Comparison of ENCODE assay signal across 19 cellular contexts in the genomic region with DNA sequence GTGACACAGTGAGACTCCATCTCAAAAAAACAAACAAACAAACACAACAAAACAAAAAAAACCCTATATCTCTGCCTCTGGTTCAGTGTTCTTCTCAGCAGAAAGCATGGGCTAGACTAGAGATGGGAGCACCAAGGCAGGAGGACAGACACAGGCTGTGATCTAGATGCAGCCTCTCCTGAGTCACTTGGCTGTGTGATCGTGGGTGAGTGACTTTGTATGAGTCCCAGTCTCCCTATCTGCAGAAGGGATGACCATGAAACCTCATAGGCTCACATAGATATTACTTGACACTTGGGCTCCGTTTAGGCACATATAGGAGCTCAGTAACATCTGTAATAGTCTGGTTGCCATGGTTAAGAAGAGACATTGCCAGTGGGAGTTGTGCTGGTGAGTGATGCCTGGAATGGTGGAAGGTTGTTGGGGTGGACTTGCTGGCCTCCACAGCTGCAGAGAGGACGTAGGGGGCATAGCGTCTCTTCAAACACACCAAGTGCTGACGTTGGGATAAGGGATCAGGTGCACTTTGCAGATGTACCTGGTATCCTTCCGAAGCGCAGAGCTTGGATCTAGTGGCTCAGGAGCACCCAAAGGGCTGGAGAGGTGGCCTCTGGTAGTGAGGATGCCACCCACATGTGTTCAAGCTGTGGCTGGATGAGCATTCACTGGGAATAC.
DNase-seq lines count a peak whose midpoint lies in the region; ATAC-seq and TF ChIP-seq lines count a peak whose summit lies in the region.
"Had no signal": no experiment of that assay in that cellular context is flagged by ENCODE, and none has a peak within 500 bp of the region (broad histone marks: within the 10 kb centered on the region; RNA-seq: fewer than 3 reads in every experiment).

No MANE protein-coding gene starts in this region.

- no peaks in the 10 kb centered on the region for H3K36me3 Mint-ChIP-seq in activated naive CD8-positive, alpha-beta T cell treated with anti-CD3 and anti-CD28 coated beads, Interleukin-2, amount 10 ng/mL, durations not matched to agents 7 days and 5 days
- no peaks in the 10 kb centered on the region for H3K36me3 Mint-ChIP-seq in activated naive CD8-positive, alpha-beta T cell treated with anti-CD3 and anti-CD28 coated beads, Interleukin-2, amount 50 U/mL, for 24 hours (ENCODE audit: low read depth)
- H3K36me3 Mint-ChIP-seq: activated naive CD8-positive, alpha-beta T cell treated with anti-CD3 and anti-CD28 coated beads for 36 hours; IgD-negative memory B cell; natural killer cell treated with Interleukin-12 subunit alpha and Interleukin-12 subunit beta and Interleukin-15 and Interleukin-18, amount 100 ng/mL, for 72 hours; stimulated activated memory B cell treated with anti-CD40 and anti-IgM and Interleukin-4, amounts not matched to agents 10 μg/mL and 1 μg/mL and 100 μg/mL, for 72 hours had no signal

- peaks cover 17% of the 10 kb centered on the region for H3K27me3 Mint-ChIP-seq in activated naive CD8-positive, alpha-beta T cell treated with anti-CD3 and anti-CD28 coated beads, Interleukin-2, amount 10 ng/mL, durations not matched to agents 7 days and 5 days
- peaks cover 6% of the 10 kb centered on the region for H3K27me3 Mint-ChIP-seq in activated naive CD8-positive, alpha-beta T cell treated with anti-CD3 and anti-CD28 coated beads, Interleukin-2, amount 50 U/mL, for 24 hours
- H3K27me3 Mint-ChIP-seq: activated naive CD8-positive, alpha-beta T cell treated with anti-CD3 and anti-CD28 coated beads for 36 hours had no signal

- no peaks in the 10 kb centered on the region for H3K9me3 Mint-ChIP-seq in activated naive CD8-positive, alpha-beta T cell treated with anti-CD3 and anti-CD28 coated beads, Interleukin-2, amount 10 ng/mL, durations not matched to agents 7 days and 5 days
- H3K9me3 Mint-ChIP-seq in activated naive CD8-positive, alpha-beta T cell treated with anti-CD3 and anti-CD28 coated beads, Interleukin-2, amount 50 U/mL, for 24 hours, result no peaks in the 10 kb centered on the region
- H3K9me3 Mint-ChIP-seq: activated naive CD8-positive, alpha-beta T cell treated with anti-CD3 and anti-CD28 coated beads for 36 hours; IgD-negative memory B cell; natural killer cell treated with Interleukin-12 subunit alpha and Interleukin-12 subunit beta and Interleukin-15 and Interleukin-18, amount 100 ng/mL, for 72 hours; stimulated activated memory B cell treated with anti-CD40 and anti-IgM and Interleukin-4, amounts not matched to agents 10 μg/mL and 1 μg/mL and 100 μg/mL, for 72 hours had no signal

- H3K27ac Mint-ChIP-seq in activated naive CD8-positive, alpha-beta T cell treated with anti-CD3 and anti-CD28 coated beads, Interleukin-2, amount 10 ng/mL, durations not matched to agents 7 days and 5 days, result no peak overlapping the region
- H3K27ac Mint-ChIP-seq in activated naive CD8-positive, alpha-beta T cell treated with anti-CD3 and anti-CD28 coated beads, Interleukin-2, amount 50 U/mL, for 24 hours, result no peak overlapping the region
- H3K27ac Mint-ChIP-seq: activated naive CD8-positive, alpha-beta T cell treated with anti-CD3 and anti-CD28 coated beads for 36 hours; natural killer cell treated with Interleukin-12 subunit alpha and Interleukin-12 subunit beta and Interleukin-15 and Interleukin-18, amount 100 ng/mL, for 72 hours; stimulated activated memory B cell treated with anti-CD40 and anti-IgM and Interleukin-4, amounts not matched to agents 10 μg/mL and 1 μg/mL and 100 μg/mL, for 72 hours had no signal

- TF ChIP-seq CTCF in upper lobe of right lung (IDR thresholded peaks at IDR 0.05), result no peak

- H3K4me1 Mint-ChIP-seq in activated naive CD8-positive, alpha-beta T cell treated with anti-CD3 and anti-CD28 coated beads, Interleukin-2, amount 10 ng/mL, durations not matched to agents 7 days and 5 days, result no peaks in the 10 kb centered on the region
- no peaks in the 10 kb centered on the region for H3K4me1 Mint-ChIP-seq in activated naive CD8-positive, alpha-beta T cell treated with anti-CD3 and anti-CD28 coated beads, Interleukin-2, amount 50 U/mL, for 24 hours
- H3K4me1 Mint-ChIP-seq: activated naive CD8-positive, alpha-beta T cell treated with anti-CD3 and anti-CD28 coated beads for 36 hours; stimulated activated memory B cell treated with anti-CD40 and anti-IgM and Interleukin-4, amounts not matched to agents 10 μg/mL and 1 μg/mL and 100 μg/mL, for 72 hours had no signal

- no peak overlapping the region for H3K4me3 ChIP-seq in upper lobe of right lung
- H3K4me3 ChIP-seq: tibial nerve had no signal

- H3K36me3 ChIP-seq in upper lobe of right lung, result no peaks in the 10 kb centered on the region
- H3K36me3 ChIP-seq: tibial nerve had no signal

- no peaks in the 10 kb centered on the region for H3K4me1 ChIP-seq in upper lobe of right lung

- no peaks in the 10 kb centered on the region for H3K27me3 ChIP-seq in layer of hippocampus (ENCODE audit: control insufficient read depth, insufficient read depth, low read length)
- peaks cover 4% of the 10 kb centered on the region for H3K27me3 ChIP-seq in upper lobe of right lung
- H3K27me3 ChIP-seq: tibial nerve had no signal

- ATAC-seq in activated naive CD8-positive, alpha-beta T cell treated with anti-CD3 and anti-CD28 coated beads, Interleukin-2, amount 10 ng/mL, durations not matched to agents 7 days and 5 days (ENCODE audit: low read depth), result no peak
- no peak for ATAC-seq in activated naive CD8-positive, alpha-beta T cell treated with anti-CD3 and anti-CD28 coated beads, Interleukin-2, amount 50 U/mL, for 24 hours
- ATAC-seq in upper lobe of right lung, result no peak
- no peak for ATAC-seq in HG02623 (IDR thresholded peaks at IDR 0.05; ENCODE audit: unreplicated experiment)
- ATAC-seq in HG02884 (IDR thresholded peaks at IDR 0.05; ENCODE audit: unreplicated experiment), result no peak
- ATAC-seq: natural killer cell treated with Interleukin-12 subunit alpha and Interleukin-12 subunit beta and Interleukin-15 and Interleukin-18, amount 100 ng/mL, for 72 hours; stimulated activated memory B cell treated with anti-CD40 and anti-IgM and Interleukin-4, amounts not matched to agents 10 μg/mL and 1 μg/mL and 100 μg/mL, for 72 hours had no signal

- H3K9me3 ChIP-seq in upper lobe of right lung, result no peaks in the 10 kb centered on the region
- H3K9me3 ChIP-seq: tibial nerve had no signal

- POLR2A ChIA-PET in activated naive CD8-positive, alpha-beta T cell treated with anti-CD3 and anti-CD28 coated beads, Interleukin-2, amount 10 ng/mL, durations not matched to agents 7 days and 5 days (lab: Charles Lee), result no interaction called here

- H3K4me3 Mint-ChIP-seq in activated naive CD8-positive, alpha-beta T cell treated with anti-CD3 and anti-CD28 coated beads, Interleukin-2, amount 10 ng/mL, durations not matched to agents 7 days and 5 days, result no peak overlapping the region
- no peak overlapping the region for H3K4me3 Mint-ChIP-seq in activated naive CD8-positive, alpha-beta T cell treated with anti-CD3 and anti-CD28 coated beads, Interleukin-2, amount 50 U/mL, for 24 hours
- H3K4me3 Mint-ChIP-seq: activated naive CD8-positive, alpha-beta T cell treated with anti-CD3 and anti-CD28 coated beads for 36 hours; IgD-negative memory B cell; natural killer cell treated with Interleukin-12 subunit alpha and Interleukin-12 subunit beta and Interleukin-15 and Interleukin-18, amount 100 ng/mL, for 72 hours; stimulated activated memory B cell treated with anti-CD40 and anti-IgM and Interleukin-4, amounts not matched to agents 10 μg/mL and 1 μg/mL and 100 μg/mL, for 72 hours had no signal

- peak; percentile 6 for DNase-seq in activated naive CD8-positive, alpha-beta T cell treated with anti-CD3 and anti-CD28 coated beads, Interleukin-2, amount 10 ng/mL, durations not matched to agents 7 days and 5 days
- DNase-seq in activated naive CD8-positive, alpha-beta T cell treated with anti-CD3 and anti-CD28 coated beads, Interleukin-2, amount 50 U/mL, for 24 hours, result no peak
- DNase-seq in caudate nucleus (lab: John Stamatoyannopoulos, UW) (no peak), upper lobe of right lung (peak; percentile 20), NCI-H2081 treated with DMSO at 0.1 percent for 48 hours (lab: John Stamatoyannopoulos, UW) (no peak)
- DNase-seq: activated naive CD8-positive, alpha-beta T cell treated with anti-CD3 and anti-CD28 coated beads for 36 hours; DMS53; mesenchymal stem cell; NCI-H2029; NCI-H524; stimulated activated CD4-positive, alpha-beta T cell treated with anti-CD3 and anti-CD28 coated beads, Interleukin-15, amount 100 ng/mL, for 24 hours had no signal

- intact Hi-C loops in upper lobe of right lung (cut with DNase I), result no loop called here

- H3K27ac ChIP-seq in caudate nucleus (ENCODE audit: low read depth, low read length) (peak overlapping the region; percentile 63), layer of hippocampus (ENCODE audit: low read depth, low read length) (peak overlapping the region; percentile 58), upper lobe of right lung (no peak overlapping the region)
- H3K27ac ChIP-seq: C4-2B had no signal

Comparison
In these comparisons a context has a peak if more than half of its experiments do, and no peak if none do; other contexts are left out.
1. DNase-seq: peak in activated naive CD8-positive, alpha-beta T cell treated with anti-CD3 and anti-CD28 coated beads, Interleukin-2, amount 10 ng/mL, durations not matched to agents 7 days and 5 days (single experiment) and upper lobe of right lung (single experiment); none in activated naive CD8-positive, alpha-beta T cell treated with anti-CD3 and anti-CD28 coated beads, Interleukin-2, amount 50 U/mL, for 24 hours (single experiment), caudate nucleus (0 of 61) and NCI-H2081 treated with DMSO at 0.1 percent for 48 hours (single experiment).